ENCODE assay signal across 9 cellular contexts in genomic region chr3:54870423-54870822, GRCh38.
DNase-seq lines count a peak whose midpoint lies in the region; ATAC-seq, FAIRE-seq and TF ChIP-seq lines count a peak whose summit lies in the region.
"Had no signal": no experiment of that assay in that cellular context is flagged by ENCODE, and none has a peak within 500 bp of the region (broad histone marks: within the 10 kb centered on the region; RNA-seq: fewer than 3 reads in every experiment).

No MANE protein-coding gene starts in this region.

- H2AFZ ChIP-seq in parathyroid adenoma: peak overlapping the region; percentile 60

- no peaks in the 10 kb centered on the region for H3K36me3 ChIP-seq in parathyroid adenoma (ENCODE audit: control insufficient read depth, insufficient read depth, low read length)

- no peaks in the 10 kb centered on the region for H3K9me3 ChIP-seq in parathyroid adenoma (ENCODE audit: control insufficient read depth, low read length)

- peak; percentile 35 for DNase-seq in DMS 273 (lab: John Stamatoyannopoulos, UW; ENCODE audit: unreplicated experiment)
- no peak for DNase-seq in DMS 273 treated with DMSO at 0.1 percent for 48 hours (lab: John Stamatoyannopoulos, UW)
- peak; percentile 78 for DNase-seq in RCC 7860 (ENCODE audit: low spot score)
- peak; percentile 94 for DNase-seq in fibroblast of pulmonary artery (ENCODE audit: low read depth)
- DNase-seq in T-helper 1 cell: no peak
- no peak for DNase-seq in activated CD4-positive, alpha-beta T cell treated with anti-CD3 and anti-CD28 coated beads, Interleukin-2, amount 50 U/mL, for 1 hour

- H3K27me3 ChIP-seq in parathyroid adenoma (ENCODE audit: control insufficient read depth, insufficient read depth, low read length): no peaks in the 10 kb centered on the region

- ATAC-seq in HG02678 (IDR thresholded peaks at IDR 0.05; ENCODE audit: unreplicated experiment): no peak

- H3K27ac ChIP-seq in parathyroid adenoma: no peak overlapping the region

- no peak overlapping the region for H3K4me2 ChIP-seq in parathyroid adenoma (ENCODE audit: low read length)

- TF ChIP-seq CTCF in fibroblast of pulmonary artery (IDR thresholded peaks at IDR 0.05; ENCODE audit: low read length, missing control alignments) (peak; percentile 78), parathyroid adenoma (IDR thresholded peaks at IDR 0.05) (peak; percentile 55)

- peaks cover 11% of the 10 kb centered on the region for H3K4me1 ChIP-seq in parathyroid adenoma

- no peak overlapping the region for H3K4me3 ChIP-seq in fibroblast of pulmonary artery (replicated peaks; ENCODE audit: low read depth, low read length)
- no peak overlapping the region for H3K4me3 ChIP-seq in parathyroid adenoma (ENCODE audit: low read depth, low read length)

- peak; percentile 4 for FAIRE-seq in RCC 7860 (lab: Jason Lieb, UNC)
- FAIRE-seq: A204.1 had no signal

- no peak overlapping the region for H3K9ac ChIP-seq in parathyroid adenoma

- no peaks in the 10 kb centered on the region for H3K79me2 ChIP-seq in parathyroid adenoma

Comparison
In these comparisons a context has a peak if more than half of its experiments do, and no peak if none do; other contexts are left out.
1. DNase-seq: peak in DMS 273 (single experiment), RCC 7860 (single experiment) and fibroblast of pulmonary artery (single experiment); none in DMS 273 treated with DMSO at 0.1 percent for 48 hours (single experiment), T-helper 1 cell (0 of 5) and activated CD4-positive, alpha-beta T cell treated with anti-CD3 and anti-CD28 coated beads, Interleukin-2, amount 50 U/mL, for 1 hour (single experiment).